9 cellular contexts compared by ENCODE assay signal in the genomic region with DNA sequence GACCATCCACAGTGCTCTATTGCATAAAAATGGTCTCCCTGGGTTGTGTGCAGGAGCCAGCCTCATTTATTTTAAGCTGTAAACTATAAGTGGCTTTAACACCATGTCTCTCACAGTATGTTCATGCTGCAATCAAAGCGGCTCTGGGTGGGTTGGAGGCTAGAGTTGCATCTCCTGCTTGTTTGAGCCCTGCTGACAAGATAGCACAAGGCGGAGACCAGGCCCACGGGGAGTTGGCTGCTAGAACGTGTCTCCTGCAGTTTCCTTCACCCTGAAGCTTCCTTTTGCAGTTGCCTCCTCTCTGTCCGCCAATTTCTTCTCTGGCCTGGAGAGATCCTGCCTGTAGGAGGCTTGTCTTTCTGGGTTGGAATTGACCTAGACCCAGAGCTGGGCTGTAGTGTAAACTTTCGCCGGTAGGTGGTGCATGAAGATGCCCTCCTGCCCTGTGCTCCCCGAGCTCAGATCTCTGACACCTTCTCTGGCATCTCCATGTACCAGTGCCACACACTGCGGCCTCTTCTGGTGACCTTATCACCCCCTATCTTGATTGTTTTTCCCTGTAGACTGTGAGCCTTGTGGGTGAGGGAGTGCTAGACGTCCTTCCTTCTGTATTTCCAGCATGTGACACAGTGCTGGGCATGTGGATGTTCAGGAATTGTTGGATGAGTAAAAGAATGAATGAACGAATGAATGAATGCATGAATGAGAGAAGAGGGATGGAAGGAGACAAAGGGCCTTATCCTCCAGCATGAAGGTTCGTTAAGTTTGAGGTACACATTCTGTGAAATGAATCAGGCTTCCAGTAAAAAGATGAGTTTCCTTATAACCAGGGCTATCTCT. TPM values are rescaled to one million over a fixed set of nuclear protein-coding genes. Genes with fewer than 3 reads are reported as not detected.
DNase-seq lines count a peak whose midpoint lies in the region; ATAC-seq and TF ChIP-seq lines count a peak whose summit lies in the region.
"Had no signal": no experiment of that assay in that cellular context is flagged by ENCODE, and none has a peak within 500 bp of the region (broad histone marks: within the 10 kb centered on the region; RNA-seq: fewer than 3 reads in every experiment).

No MANE protein-coding gene starts in this region.

- H3K9me3 Mint-ChIP-seq in WTC11, result peaks cover 16% of the 10 kb centered on the region

- peak; percentile 80 for ATAC-seq in HG02588 (IDR thresholded peaks at IDR 0.05; ENCODE audit: unreplicated experiment)
- peak; percentile 98 for ATAC-seq in WTC11

- H2AFZ ChIP-seq in mammary epithelial cell (ENCODE audit: low read depth, low read length), result no peak overlapping the region

- in situ Hi-C loops in mammary epithelial cell (cut with MboI; ENCODE audit: low sequenced_read_pairs in 2 of 2), result loop anchor here (5.0 to 10.0 kb wide), 3 partner anchors 98 to 148 kb away; no protein-coding TSS in a partner anchor

- no peak overlapping the region for H3K27ac ChIP-seq in mammary epithelial cell (ENCODE audit: insufficient read depth, low read depth, low read length)
- H3K27ac ChIP-seq: BLaER1 treated with 17β-estradiol and CSF1 and Interleukin-3, amounts not matched to agents 10 nM and 100 nM had no signal

- WGBS in mammary epithelial cell (ENCODE audit: low coverage, missing lambda C conversion rate), result 36% methylated on average over 12 of the region's 12 CpGs

- H3K36me3 ChIP-seq in mammary epithelial cell (ENCODE audit: insufficient read depth, low read length) (no peaks in the 10 kb centered on the region), kidney epithelial cell (ENCODE audit: control insufficient read depth, insufficient read depth, low read length) (no peaks in the 10 kb centered on the region)

- no peaks in the 10 kb centered on the region for H3K4me1 ChIP-seq in mammary epithelial cell (ENCODE audit: insufficient read depth, low read length)

- BruUV-seq in mammary epithelial cell (replicated peaks; lab: Mats Ljungman, UMichigan), result no TSS peak

- no peak overlapping the region for H3K9ac ChIP-seq in mammary epithelial cell (ENCODE audit: insufficient read depth, low read length)
- H3K9ac ChIP-seq: BLaER1 treated with 17β-estradiol and CSF1 and Interleukin-3, amounts not matched to agents 10 nM and 100 nM had no signal

- dilution Hi-C loops in mammary epithelial cell (cut with HindIII; ENCODE audit: low sequenced_read_pairs), result loop anchor here (5.0 to 10.0 kb wide), 2 partner anchors 46 to 628 kb away; a partner anchor contains a TSS

- H3K9me3 ChIP-seq in mammary epithelial cell (replicated peaks; ENCODE audit: insufficient read depth, low read length), result no peaks in the 10 kb centered on the region

- no peak overlapping the region for H3K27ac Mint-ChIP-seq in WTC11

- no peaks in the 10 kb centered on the region for H4K20me1 ChIP-seq in mammary epithelial cell (ENCODE audit: insufficient read depth, low read length)

- TF ChIP-seq CTCF in WTC11 (IDR thresholded peaks at IDR 0.05) (peak; percentile 77), mammary epithelial cell (conservative IDR thresholded peaks at IDR 0.05 in 1 of 2, IDR thresholded peaks at IDR 0.05 in 1 of 2; ENCODE audit: extremely low read depth in 1 of 2, insufficient read depth in 1 of 2, low read depth in 1 of 2, low read length in 2 of 2) (peak; percentile 86 to 90), kidney epithelial cell (IDR thresholded peaks at IDR 0.05; ENCODE audit: insufficient read depth, low read length, poor library complexity, severe bottlenecking) (peak; percentile 89)

- no peak overlapping the region for H3K4me3 Mint-ChIP-seq in WTC11

- H3K4me1 Mint-ChIP-seq in WTC11, result peaks cover 2% of the 10 kb centered on the region; the same call in 1 of the 2 replicates

- no peaks in the 10 kb centered on the region for H3K79me2 ChIP-seq in mammary epithelial cell (ENCODE audit: insufficient read depth, low read length)

- H3K36me3 Mint-ChIP-seq in WTC11, result peaks cover 23% of the 10 kb centered on the region

- POLR2A ChIA-PET in WTC11 (lab: Charles Lee), result interaction anchor here (0.9 kb wide), 1 partner anchor 44 kb away, joined by 4 read pairs; a partner anchor contains a TSS

- intact Hi-C loops in mammary epithelial cell (cut with micrococcal nuclease), result loop anchor here (1.0 to 10.0 kb wide), 5 partner anchors 92 to 378 kb away; a partner anchor contains a TSS

- DNase-seq in NCI-H2081 (lab: John Stamatoyannopoulos, UW) (peak; percentile 30 to 57), NCI-H2081 treated with DMSO at 0.1 percent for 48 hours (lab: John Stamatoyannopoulos, UW) (no peak), NCI-H1105 (lab: John Stamatoyannopoulos, UW) (peak; percentile 34), WTC11 (ENCODE audit: low spot score) (peak; percentile 85), mammary epithelial cell (peak; percentile 46), kidney epithelial cell (ENCODE audit: low read depth) (no peak)
- peak; percentile 77 for DNase-seq in stimulated activated CD4-positive, alpha-beta T cell treated with anti-CD3 and anti-CD28 coated beads, Interleukin-4, amount 100 ng/mL, for 24 hours

- CTCF ChIA-PET in WTC11 (lab: Charles Lee), result interaction anchor here (0.6 to 2.3 kb wide), 68 partner anchors 9 to 847 kb away, joined by 3 to 76 read pairs (median 4); a partner anchor contains a TSS
- CTCF ChIA-PET in mammary epithelial cell (lab: Charles Lee; ENCODE audit: low non-redundant PET), result interaction anchor here (0.6 to 0.9 kb wide), 5 partner anchors 30 to 778 kb away, joined by 3 to 9 read pairs (median 6); a partner anchor contains a TSS

- H3K4me3 ChIP-seq in mammary epithelial cell (replicated peaks in 1 of 3; ENCODE audit: insufficient read depth in 1 of 3, low read depth in 2 of 3, low read length in 3 of 3) (no peak overlapping the region), kidney epithelial cell (ENCODE audit: low read depth, low read length) (no peak overlapping the region)
- H3K4me3 ChIP-seq: BLaER1 treated with 17β-estradiol and CSF1 and Interleukin-3, amounts not matched to agents 10 nM and 100 nM had no signal

- H3K27me3 ChIP-seq in mammary epithelial cell (ENCODE audit: insufficient read depth, low read length) (no peaks in the 10 kb centered on the region), kidney epithelial cell (ENCODE audit: control insufficient read depth, insufficient read depth, low read length) (no peaks in the 10 kb centered on the region)
- H3K27me3 ChIP-seq: BLaER1 treated with 17β-estradiol and CSF1 and Interleukin-3, amounts not matched to agents 10 nM and 100 nM had no signal

- H3K4me2 ChIP-seq in mammary epithelial cell (ENCODE audit: insufficient read depth, low read depth, low read length), result no peak overlapping the region
- H3K4me2 ChIP-seq: BLaER1 treated with 17β-estradiol and CSF1 and Interleukin-3, amounts not matched to agents 10 nM and 100 nM had no signal

- no peaks in the 10 kb centered on the region for H3K27me3 Mint-ChIP-seq in WTC11 (ENCODE audit: low read depth)

TF ChIP-seq in WTC11, 78 proteins besides CTCF, POLR2A, EP300 and RAD21:
- TF ChIP-seq SP1 (CRISPR knock-in tag; conservative IDR thresholded peaks at IDR 0.05) (no peak), SMAD4 (CRISPR knock-in tag; IDR thresholded peaks at IDR 0.05) (no peak)
- TF ChIP-seq, protein P1, sequence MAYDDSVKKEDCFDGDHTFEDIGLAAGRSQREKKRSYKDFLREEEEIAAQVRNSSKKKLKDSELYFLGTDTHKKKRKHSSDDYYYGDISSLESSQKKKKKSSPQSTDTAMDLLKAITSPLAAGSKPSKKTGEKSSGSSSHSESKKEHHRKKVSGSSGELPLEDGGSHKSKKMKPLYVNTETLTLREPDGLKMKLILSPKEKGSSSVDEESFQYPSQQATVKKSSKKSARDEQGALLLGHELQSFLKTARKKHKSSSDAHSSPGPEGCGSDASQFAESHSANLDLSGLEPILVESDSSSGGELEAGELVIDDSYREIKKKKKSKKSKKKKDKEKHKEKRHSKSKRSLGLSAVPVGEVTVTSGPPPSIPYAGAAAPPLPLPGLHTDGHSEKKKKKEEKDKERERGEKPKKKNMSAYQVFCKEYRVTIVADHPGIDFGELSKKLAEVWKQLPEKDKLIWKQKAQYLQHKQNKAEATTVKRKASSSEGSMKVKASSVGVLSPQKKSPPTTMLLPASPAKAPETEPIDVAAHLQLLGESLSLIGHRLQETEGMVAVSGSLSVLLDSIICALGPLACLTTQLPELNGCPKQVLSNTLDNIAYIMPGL (CRISPR knock-in tag; IDR thresholded peaks at IDR 0.05), result peak; percentile 30; the same call in 1 of the 2 replicates
TF ChIP-seq in WTC11: peak in this region for 1.

RNA-seq across cellular contexts. Expression of a gene that starts 10.4 kb away (rescaled TPM):
- total RNA-seq in WTC11 (2021), result 3.5 to 4.5 TPM (median 3.9 TPM) in 3 replicates
- 1 to 10 TPM; 3.7 to 4.8 TPM for total RNA-seq in mammary epithelial cell
- 4.6 TPM for polyA plus RNA-seq in mammary epithelial cell
- polyA minus RNA-seq in mammary epithelial cell, result 12.4 TPM
- 6.4 and 8.3 TPM in 2 replicates for total RNA-seq in kidney epithelial cell

RNA-seq across cellular contexts. Expression of a gene that starts 39.4 kb away (rescaled TPM):
- total RNA-seq in WTC11 (2021) (not detected in 3 replicates), mammary epithelial cell (not detected), kidney epithelial cell (not detected in 2 replicates)
- not detected for polyA plus RNA-seq in mammary epithelial cell
- polyA minus RNA-seq in mammary epithelial cell, result not detected

RNA-seq across cellular contexts. Expression of a gene that starts 44.5 kb away (rescaled TPM):
- total RNA-seq in WTC11 (2021), result 137 to 174 TPM (median 140 TPM) in 3 replicates
- 100 to 1,000 TPM in 1 of 2 donors, 10 to 100 TPM in 1; 94.7 to 156 TPM for total RNA-seq in mammary epithelial cell
- polyA plus RNA-seq in mammary epithelial cell, result 163 TPM
- 119 TPM for polyA minus RNA-seq in mammary epithelial cell
- total RNA-seq in kidney epithelial cell, result 97.3 and 98.2 TPM in 2 replicates

RNA-seq across cellular contexts. Expression of a gene that starts 44.6 kb away (rescaled TPM):
- total RNA-seq in WTC11 (2021) (27.6 to 34.1 TPM (median 32.3 TPM) in 3 replicates), mammary epithelial cell (10 to 100 TPM; 11.2 to 28.5 TPM), kidney epithelial cell (21.5 and 24.7 TPM in 2 replicates)
- polyA plus RNA-seq in mammary epithelial cell, result 33.6 TPM
- polyA minus RNA-seq in mammary epithelial cell, result 18.6 TPM

Comparison
In these comparisons a context has a peak if more than half of its experiments do, and no peak if none do; other contexts are left out.
1. DNase-seq: peak in NCI-H2081 (2 of 2), NCI-H1105 (single experiment), WTC11 (single experiment), mammary epithelial cell (single experiment) and stimulated activated CD4-positive, alpha-beta T cell treated with anti-CD3 and anti-CD28 coated beads, Interleukin-4, amount 100 ng/mL, for 24 hours (single experiment); none in NCI-H2081 treated with DMSO at 0.1 percent for 48 hours (single experiment) and kidney epithelial cell (single experiment).
2. Peak in every context shown above with its lines, with median percentiles within 50 percentile points of each other: CTCF ChIP-seq.